ENCODE assay signal across 1 cellular context in the genomic region with DNA sequence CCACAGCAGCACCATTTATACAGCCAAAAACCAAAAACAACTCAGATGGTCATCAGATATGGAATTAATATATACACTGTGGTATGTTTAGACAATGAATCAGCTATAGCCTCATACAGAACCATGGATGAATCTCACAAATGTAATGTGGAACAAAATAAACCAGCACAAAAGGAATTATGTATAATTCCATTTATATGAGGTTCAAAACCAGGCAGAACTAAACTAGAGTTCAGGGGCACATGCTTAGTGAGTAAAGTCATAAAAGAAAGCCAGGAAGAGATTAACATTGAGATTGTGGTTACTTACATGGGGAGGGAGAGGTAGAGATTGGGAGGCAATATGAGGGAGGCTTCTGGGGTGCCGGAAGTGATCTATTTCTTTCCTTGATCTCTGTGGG.
TF ChIP-seq lines count a peak whose summit lies in the region.

No MANE protein-coding gene starts in this region.

TF ChIP-seq in SK-N-SH treated with all-trans-retinoic acid at 6 μM for 48 hours, 23 proteins besides CTCF, POLR2A, EP300 and RAD21 (continued from another document):
- TF ChIP-seq, protein P1, sequence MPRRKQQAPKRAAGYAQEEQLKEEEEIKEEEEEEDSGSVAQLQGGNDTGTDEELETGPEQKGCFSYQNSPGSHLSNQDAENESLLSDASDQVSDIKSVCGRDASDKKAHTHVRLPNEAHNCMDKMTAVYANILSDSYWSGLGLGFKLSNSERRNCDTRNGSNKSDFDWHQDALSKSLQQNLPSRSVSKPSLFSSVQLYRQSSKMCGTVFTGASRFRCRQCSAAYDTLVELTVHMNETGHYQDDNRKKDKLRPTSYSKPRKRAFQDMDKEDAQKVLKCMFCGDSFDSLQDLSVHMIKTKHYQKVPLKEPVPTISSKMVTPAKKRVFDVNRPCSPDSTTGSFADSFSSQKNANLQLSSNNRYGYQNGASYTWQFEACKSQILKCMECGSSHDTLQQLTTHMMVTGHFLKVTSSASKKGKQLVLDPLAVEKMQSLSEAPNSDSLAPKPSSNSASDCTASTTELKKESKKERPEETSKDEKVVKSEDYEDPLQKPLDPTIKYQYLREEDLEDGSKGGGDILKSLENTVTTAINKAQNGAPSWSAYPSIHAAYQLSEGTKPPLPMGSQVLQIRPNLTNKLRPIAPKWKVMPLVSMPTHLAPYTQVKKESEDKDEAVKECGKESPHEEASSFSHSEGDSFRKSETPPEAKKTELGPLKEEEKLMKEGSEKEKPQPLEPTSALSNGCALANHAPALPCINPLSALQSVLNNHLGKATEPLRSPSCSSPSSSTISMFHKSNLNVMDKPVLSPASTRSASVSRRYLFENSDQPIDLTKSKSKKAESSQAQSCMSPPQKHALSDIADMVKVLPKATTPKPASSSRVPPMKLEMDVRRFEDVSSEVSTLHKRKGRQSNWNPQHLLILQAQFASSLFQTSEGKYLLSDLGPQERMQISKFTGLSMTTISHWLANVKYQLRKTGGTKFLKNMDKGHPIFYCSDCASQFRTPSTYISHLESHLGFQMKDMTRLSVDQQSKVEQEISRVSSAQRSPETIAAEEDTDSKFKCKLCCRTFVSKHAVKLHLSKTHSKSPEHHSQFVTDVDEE (CRISPR knock-in tag; IDR thresholded peaks at IDR 0.05): no peak
- TF ChIP-seq ZNF8 (CRISPR knock-in tag; IDR thresholded peaks at IDR 0.05) (no peak), ZNF565 (CRISPR knock-in tag; conservative IDR thresholded peaks at IDR 0.05; ENCODE audit: low read depth) (no peak), ESRRG (CRISPR knock-in tag; IDR thresholded peaks at IDR 0.05) (no peak), ZC3H10 (CRISPR knock-in tag; IDR thresholded peaks at IDR 0.05) (no peak), ISL1 (CRISPR knock-in tag; IDR thresholded peaks at IDR 0.05) (no peak), SNAI2 (CRISPR knock-in tag; IDR thresholded peaks at IDR 0.05) (no peak), ZNF70 (CRISPR knock-in tag; IDR thresholded peaks at IDR 0.05) (no peak), CSDC2 (CRISPR knock-in tag; IDR thresholded peaks at IDR 0.05) (no peak), GLIS3 (CRISPR knock-in tag; IDR thresholded peaks at IDR 0.05) (no peak), RARB (CRISPR knock-in tag; IDR thresholded peaks at IDR 0.05) (no peak)
- TF ChIP-seq, protein P2, sequence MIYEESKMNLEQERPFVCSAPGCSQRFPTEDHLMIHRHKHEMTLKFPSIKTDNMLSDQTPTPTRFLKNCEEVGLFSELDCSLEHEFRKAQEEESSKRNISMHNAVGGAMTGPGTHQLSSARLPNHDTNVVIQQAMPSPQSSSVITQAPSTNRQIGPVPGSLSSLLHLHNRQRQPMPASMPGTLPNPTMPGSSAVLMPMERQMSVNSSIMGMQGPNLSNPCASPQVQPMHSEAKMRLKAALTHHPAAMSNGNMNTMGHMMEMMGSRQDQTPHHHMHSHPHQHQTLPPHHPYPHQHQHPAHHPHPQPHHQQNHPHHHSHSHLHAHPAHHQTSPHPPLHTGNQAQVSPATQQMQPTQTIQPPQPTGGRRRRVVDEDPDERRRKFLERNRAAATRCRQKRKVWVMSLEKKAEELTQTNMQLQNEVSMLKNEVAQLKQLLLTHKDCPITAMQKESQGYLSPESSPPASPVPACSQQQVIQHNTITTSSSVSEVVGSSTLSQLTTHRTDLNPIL (CRISPR knock-in tag; IDR thresholded peaks at IDR 0.05; ENCODE audit: low read depth): no peak
- TF ChIP-seq, protein P3, sequence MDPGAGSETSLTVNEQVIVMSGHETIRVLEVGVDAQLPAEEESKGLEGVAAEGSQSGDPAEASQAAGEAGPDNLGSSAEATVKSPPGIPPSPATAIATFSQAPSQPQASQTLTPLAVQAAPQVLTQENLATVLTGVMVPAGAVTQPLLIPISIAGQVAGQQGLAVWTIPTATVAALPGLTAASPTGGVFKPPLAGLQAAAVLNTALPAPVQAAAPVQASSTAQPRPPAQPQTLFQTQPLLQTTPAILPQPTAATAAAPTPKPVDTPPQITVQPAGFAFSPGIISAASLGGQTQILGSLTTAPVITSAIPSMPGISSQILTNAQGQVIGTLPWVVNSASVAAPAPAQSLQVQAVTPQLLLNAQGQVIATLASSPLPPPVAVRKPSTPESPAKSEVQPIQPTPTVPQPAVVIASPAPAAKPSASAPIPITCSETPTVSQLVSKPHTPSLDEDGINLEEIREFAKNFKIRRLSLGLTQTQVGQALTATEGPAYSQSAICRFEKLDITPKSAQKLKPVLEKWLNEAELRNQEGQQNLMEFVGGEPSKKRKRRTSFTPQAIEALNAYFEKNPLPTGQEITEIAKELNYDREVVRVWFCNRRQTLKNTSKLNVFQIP (CRISPR knock-in tag; IDR thresholded peaks at IDR 0.05; ENCODE audit: borderline replicate concordance, low read depth): no peak
